In the genomic region with DNA sequence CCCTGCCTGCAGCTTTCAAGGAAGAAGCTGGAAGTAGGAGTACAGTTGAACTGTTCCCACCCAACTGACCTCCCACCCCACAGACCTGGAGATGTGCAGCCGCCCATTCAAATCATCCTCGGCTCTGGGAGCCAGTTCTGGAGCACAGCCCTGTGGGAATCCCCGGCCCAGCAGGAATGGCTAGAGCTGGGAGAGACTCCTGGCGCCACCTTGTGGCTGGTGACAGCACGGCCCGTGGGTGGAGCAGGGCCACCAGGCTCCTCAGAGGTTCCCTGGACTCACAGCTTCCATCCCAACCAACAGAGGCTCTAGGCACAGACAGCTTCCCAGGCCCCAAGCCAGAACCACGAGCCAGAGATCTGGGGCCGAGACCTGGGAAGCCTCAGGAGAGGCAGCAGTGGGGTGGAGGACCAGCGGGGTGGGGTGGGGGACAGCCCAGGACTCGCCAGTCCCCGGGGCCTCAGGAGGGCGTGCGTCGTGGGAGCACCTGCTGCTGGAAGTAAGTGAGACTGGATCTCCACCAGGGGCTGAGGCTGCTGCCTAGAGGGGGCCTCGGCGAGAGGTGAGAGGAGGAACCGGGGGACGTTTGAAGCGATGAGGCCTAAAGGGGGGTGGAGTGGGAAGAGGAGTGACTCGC, we compare ENCODE assay signal across 8 cellular contexts. TPM values are rescaled to one million over a fixed set of nuclear protein-coding genes. Genes with fewer than 3 reads are reported as not detected.
DNase-seq lines count a peak whose midpoint lies in the region; ATAC-seq, FAIRE-seq and TF ChIP-seq lines count a peak whose summit lies in the region.

No MANE protein-coding gene starts in this region.

- no peaks in the 10 kb centered on the region for H3K36me3 ChIP-seq in PC-9 (ENCODE audit: low read depth)

- H3K4me2 ChIP-seq in PC-9: no peak overlapping the region

- ATAC-seq in activated T-helper 17 cell treated with anti-CD3 and anti-CD28 coated beads, Interleukin-2, amount 50 U/mL, for 72 hours (replicated peaks): peak; percentile 86
- peak; percentile 66 for ATAC-seq in stimulated activated naive CD8-positive, alpha-beta T cell treated with anti-CD3 and anti-CD28 coated beads, Interleukin-15, Interleukin-2, amounts not matched to agents 100 U/mL and 50 U/mL, for 24 hours
- ATAC-seq in GM21390 (IDR thresholded peaks at IDR 0.05; ENCODE audit: unreplicated experiment): no peak

- in situ Hi-C loops in Caki2 (cut with HindIII; ENCODE audit: low pct_unique_long_range_greater_than_20kb, low sequenced_read_pairs): no loop called here

- no peak overlapping the region for H3K27ac ChIP-seq in PC-9

- CTCF ChIA-PET in PC-9 (lab: Charles Lee): interaction anchor here (0.6 to 1.0 kb wide), 5 partner anchors 14 to 383 kb away, joined by 3 to 11 read pairs (median 5); no protein-coding TSS in a partner anchor

- no peaks in the 10 kb centered on the region for H3K9me3 Mint-ChIP-seq in activated T-helper 17 cell treated with anti-CD3 and anti-CD28 coated beads, Interleukin-2, amount 50 U/mL, for 72 hours
- H3K9me3 Mint-ChIP-seq in neural crest cell: no peaks in the 10 kb centered on the region

- H3K27me3 Mint-ChIP-seq in activated T-helper 17 cell treated with anti-CD3 and anti-CD28 coated beads, Interleukin-2, amount 50 U/mL, for 72 hours: no peaks in the 10 kb centered on the region
- H3K27me3 Mint-ChIP-seq in neural crest cell (ENCODE audit: low read depth): no peaks in the 10 kb centered on the region

- FAIRE-seq in HTR-8/SVneo (lab: Jason Lieb, UNC): peak; percentile 92

- no peaks in the 10 kb centered on the region for H3K9me2 ChIP-seq in PC-9 (ENCODE audit: insufficient read depth)

- peak; percentile 88 for TF ChIP-seq CTCF in PC-9 (conservative IDR thresholded peaks at IDR 0.05)
- TF ChIP-seq CTCF in fibroblast of pulmonary artery (IDR thresholded peaks at IDR 0.05; ENCODE audit: low read length, missing control alignments): peak; percentile 92
- peak; percentile 85 for TF ChIP-seq CTCF in neural crest cell (conservative IDR thresholded peaks at IDR 0.05)

- POLR2A ChIA-PET in PC-9 (lab: Charles Lee; ENCODE audit: unreplicated experiment): interaction anchor here (0.6 kb wide), 1 partner anchor 25 kb away, joined by 3 read pairs; no protein-coding TSS in a partner anchor

- no peaks in the 10 kb centered on the region for H3F3A ChIP-seq in PC-9 (ENCODE audit: insufficient read depth, low read depth)

- H3K4me3 ChIP-seq in PC-9: no peak overlapping the region
- no peak overlapping the region for H3K4me3 ChIP-seq in fibroblast of pulmonary artery (replicated peaks; ENCODE audit: low read depth, low read length)

- H2AFZ ChIP-seq in PC-9: no peak overlapping the region

- H3K4me1 Mint-ChIP-seq in activated T-helper 17 cell treated with anti-CD3 and anti-CD28 coated beads, Interleukin-2, amount 50 U/mL, for 72 hours: no peaks in the 10 kb centered on the region
- H3K4me1 Mint-ChIP-seq in neural crest cell: peaks cover 14% of the 10 kb centered on the region

- BruUV-seq in PC-9 (replicated peaks; lab: Mats Ljungman, UMichigan): no TSS peak

- no peak overlapping the region for H3K4me3 Mint-ChIP-seq in activated T-helper 17 cell treated with anti-CD3 and anti-CD28 coated beads, Interleukin-2, amount 50 U/mL, for 72 hours
- peak overlapping the region; percentile 44 for H3K4me3 Mint-ChIP-seq in neural crest cell

- H3K79me2 ChIP-seq in PC-9 (ENCODE audit: low read depth): no peaks in the 10 kb centered on the region

- DNase-seq in Caki2 (ENCODE audit: low read depth): peak; percentile 66
- peak; percentile 91 for DNase-seq in HTR-8/SVneo (ENCODE audit: insufficient read length, low spot score)
- peak; percentile 42 to 79 for DNase-seq in PC-9
- DNase-seq in fibroblast of pulmonary artery (ENCODE audit: low read depth): peak; percentile 79
- DNase-seq in neural crest cell (ENCODE audit: low read depth, low spot score): peak; percentile 94
- peak; percentile 80 for DNase-seq in stimulated activated naive CD8-positive, alpha-beta T cell treated with anti-CD3 and anti-CD28 coated beads, Interleukin-15, Interleukin-2, amounts not matched to agents 100 U/mL and 50 U/mL, for 24 hours

- H4K20me1 ChIP-seq in PC-9 (ENCODE audit: insufficient read depth): no peaks in the 10 kb centered on the region

- no peaks in the 10 kb centered on the region for H3K4me1 ChIP-seq in PC-9 (replicated peaks; ENCODE audit: insufficient read depth)

- H3K36me3 Mint-ChIP-seq in activated T-helper 17 cell treated with anti-CD3 and anti-CD28 coated beads, Interleukin-2, amount 50 U/mL, for 72 hours (ENCODE audit: low read depth): peaks cover 79% of the 10 kb centered on the region
- peaks cover 15% of the 10 kb centered on the region for H3K36me3 Mint-ChIP-seq in neural crest cell (ENCODE audit: low read depth)

- no peak overlapping the region for H3K27ac Mint-ChIP-seq in activated T-helper 17 cell treated with anti-CD3 and anti-CD28 coated beads, Interleukin-2, amount 50 U/mL, for 72 hours
- no peak overlapping the region for H3K27ac Mint-ChIP-seq in neural crest cell (ENCODE audit: unreplicated experiment)

- H3K9me3 ChIP-seq in PC-9 (ENCODE audit: insufficient read depth, low read depth): no peaks in the 10 kb centered on the region

- no peaks in the 10 kb centered on the region for H3K27me3 ChIP-seq in PC-9 (ENCODE audit: insufficient read depth, low read depth)

- intact Hi-C loops in PC-9 (cut with micrococcal nuclease; ENCODE audit: unreplicated experiment): loop anchor here (1.0 to 10.0 kb wide), 3 partner anchors 109 to 859 kb away; partner anchors contain the start of gene POP5

RNA-seq across cellular contexts. Expression of gene RNF34, which starts 43.4 kb away (rescaled TPM):
- total RNA-seq in Caki2 (2014; rRNA removed; shearing (Covaris generic); ENCODE audit: low replicate concordance): 37.0 and 47.9 TPM in 2 replicates
- 37.2 and 43.7 TPM in 2 replicates for total RNA-seq in PC-9 (2021)
- 10 to 100 TPM; 62.8 to 98.5 TPM for total RNA-seq in activated T-helper 17 cell treated with anti-CD3 and anti-CD28 coated beads, Interleukin-2, amount 50 U/mL, for 72 hours
- total RNA-seq in neural crest cell: 58.5 and 60.7 TPM in 2 replicates
